ENCODE assay signal across 6 cellular contexts in the genomic region with DNA sequence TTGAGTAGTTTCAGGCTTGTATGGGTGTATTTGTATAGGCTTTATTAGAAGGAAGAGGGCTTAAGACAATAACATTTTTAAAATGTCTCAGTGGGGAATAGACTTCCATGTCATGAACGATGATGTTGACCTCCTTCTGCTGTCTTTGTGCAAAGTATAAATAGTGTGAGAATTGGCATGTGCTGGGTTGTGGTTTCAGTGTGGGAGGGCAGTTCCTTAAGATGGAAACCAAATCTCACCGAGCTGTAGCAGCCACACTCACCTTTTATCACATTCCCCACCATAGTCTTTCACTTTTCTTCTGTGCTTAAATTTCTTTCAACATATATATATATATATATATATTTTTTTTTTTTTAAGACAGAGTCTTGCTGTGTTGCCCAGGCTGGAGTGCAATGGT. TPM values are rescaled to one million over a fixed set of nuclear protein-coding genes. Genes with fewer than 3 reads are reported as not detected.
DNase-seq lines count a peak whose midpoint lies in the region; ATAC-seq and TF ChIP-seq lines count a peak whose summit lies in the region.
"Not testable (repeated sequence)": the region's sequence is repeated elsewhere in the genome, so short reads cannot be mapped to it uniquely, and the experiment has no call there.

No MANE protein-coding gene starts in this region.

- H3K27ac Mint-ChIP-seq in CD8-positive, alpha-beta T cell, result peak overlapping the region; percentile 85
- H3K27ac Mint-ChIP-seq in activated CD4-positive, alpha-beta T cell treated with anti-CD3 and anti-CD28 coated beads for 36 hours; activated naive CD4-positive, alpha-beta T cell treated with anti-CD3 and anti-CD28 coated beads, Interleukin-2, amount 50 U/mL, for 24 hours; natural killer cell treated with Interleukin-12 subunit alpha and Interleukin-12 subunit beta and Interleukin-15 and Interleukin-18, amount 100 ng/mL, for 72 hours: not testable (repeated sequence)
- peak overlapping the region in 1 of 2 donors; percentile 2 for H3K27ac Mint-ChIP-seq in effector memory CD8-positive, alpha-beta T cell

- POLR2A ChIA-PET in CD8-positive, alpha-beta T cell (lab: Charles Lee); activated CD4-positive, alpha-beta T cell treated with anti-CD3 and anti-CD28 coated beads for 36 hours (lab: Charles Lee): not testable (repeated sequence)

- not testable (repeated sequence) for H3K9me3 Mint-ChIP-seq in CD8-positive, alpha-beta T cell; activated CD4-positive, alpha-beta T cell treated with anti-CD3 and anti-CD28 coated beads for 36 hours (ENCODE audit: low read depth); activated naive CD4-positive, alpha-beta T cell treated with anti-CD3 and anti-CD28 coated beads, Interleukin-2, amount 50 U/mL, for 24 hours; effector memory CD8-positive, alpha-beta T cell; natural killer cell treated with Interleukin-12 subunit alpha and Interleukin-12 subunit beta and Interleukin-15 and Interleukin-18, amount 100 ng/mL, for 72 hours

- ATAC-seq in CD8-positive, alpha-beta T cell; activated CD4-positive, alpha-beta T cell treated with anti-CD3 and anti-CD28 coated beads for 36 hours; effector memory CD8-positive, alpha-beta T cell (replicated peaks); natural killer cell treated with Interleukin-12 subunit alpha and Interleukin-12 subunit beta and Interleukin-15 and Interleukin-18, amount 100 ng/mL, for 72 hours: not testable (repeated sequence)

- H3K4me2 ChIP-seq in OCI-LY1 (ENCODE audit: low read length), result not testable (repeated sequence)

- H3K27me3 ChIP-seq in CD8-positive, alpha-beta T cell (ENCODE audit: insufficient read depth, low read length); OCI-LY1 (ENCODE audit: insufficient read depth, low read length): not testable (repeated sequence)

- H3K4me1 Mint-ChIP-seq in CD8-positive, alpha-beta T cell (ENCODE audit: low read depth), result peaks cover 51% of the 10 kb centered on the region
- peaks cover 38% of the 10 kb centered on the region for H3K4me1 Mint-ChIP-seq in activated CD4-positive, alpha-beta T cell treated with anti-CD3 and anti-CD28 coated beads for 36 hours
- peaks cover 42% of the 10 kb centered on the region for H3K4me1 Mint-ChIP-seq in activated naive CD4-positive, alpha-beta T cell treated with anti-CD3 and anti-CD28 coated beads, Interleukin-2, amount 50 U/mL, for 24 hours
- H3K4me1 Mint-ChIP-seq in effector memory CD8-positive, alpha-beta T cell (ENCODE audit: low read depth in 2 of 2), result peaks cover 36% of the 10 kb centered on the region in 2 donors
- H3K4me1 Mint-ChIP-seq in natural killer cell treated with Interleukin-12 subunit alpha and Interleukin-12 subunit beta and Interleukin-15 and Interleukin-18, amount 100 ng/mL, for 72 hours (ENCODE audit: low read depth in 2 of 2), result peaks cover 18 to 25% of the 10 kb centered on the region in 2 donors

- not testable (repeated sequence) for H3K4me3 ChIP-seq in CD8-positive, alpha-beta T cell (ENCODE audit: low read depth, low read length); OCI-LY1 (ENCODE audit: low read depth, low read length, poor library complexity, severe bottlenecking)

- not testable (repeated sequence) for H2AFZ ChIP-seq in OCI-LY1 (ENCODE audit: low read length)

- H3K79me2 ChIP-seq in OCI-LY1 (ENCODE audit: insufficient read depth, low read length), result 0 out of 2 replicates have a peak, but pooled peaks cover 10% of the 10 kb centered on the region

- not testable (repeated sequence) for H3K27ac ChIP-seq in CD8-positive, alpha-beta T cell (ENCODE audit: low read depth, low read length)
- H3K27ac ChIP-seq in OCI-LY1 (ENCODE audit: low read depth, low read length, poor library complexity, severe bottlenecking), result peak overlapping the region; percentile 39

- intact Hi-C loops in CD8-positive, alpha-beta T cell (cut with DNase I, micrococcal nuclease), result loop anchor here (5.0 kb wide), 4 partner anchors 37 to 488 kb away; a partner anchor contains a TSS
- intact Hi-C loops in activated CD4-positive, alpha-beta T cell treated with anti-CD3 and anti-CD28 coated beads for 36 hours (cut with DNase I, micrococcal nuclease), result loop anchor here in 1 of 2 experiments (5.0 kb wide), 1 partner anchor 488 kb away; no protein-coding TSS in a partner anchor

- peaks cover 16% of the 10 kb centered on the region for H3K36me3 Mint-ChIP-seq in CD8-positive, alpha-beta T cell
- peaks cover 16% of the 10 kb centered on the region for H3K36me3 Mint-ChIP-seq in activated CD4-positive, alpha-beta T cell treated with anti-CD3 and anti-CD28 coated beads for 36 hours (ENCODE audit: low read depth)
- not testable (repeated sequence) for H3K36me3 Mint-ChIP-seq in activated naive CD4-positive, alpha-beta T cell treated with anti-CD3 and anti-CD28 coated beads, Interleukin-2, amount 50 U/mL, for 24 hours; natural killer cell treated with Interleukin-12 subunit alpha and Interleukin-12 subunit beta and Interleukin-15 and Interleukin-18, amount 100 ng/mL, for 72 hours
- H3K36me3 Mint-ChIP-seq in effector memory CD8-positive, alpha-beta T cell (ENCODE audit: insufficient read depth), result peaks cover 14% of the 10 kb centered on the region

- CTCF ChIA-PET in CD8-positive, alpha-beta T cell (lab: Charles Lee), result interaction anchor here (1.0 kb wide), 1 partner anchor 41 kb away, joined by 4 read pairs; no protein-coding TSS in a partner anchor
- CTCF ChIA-PET in activated CD4-positive, alpha-beta T cell treated with anti-CD3 and anti-CD28 coated beads for 36 hours (lab: Charles Lee), result interaction anchor here (2.1 kb wide), 1 partner anchor 57 kb away, joined by 8 read pairs; no protein-coding TSS in a partner anchor

- H3K4me1 ChIP-seq in CD8-positive, alpha-beta T cell (ENCODE audit: insufficient read depth, low read length), result peaks cover 29% of the 10 kb centered on the region
- H3K4me1 ChIP-seq in OCI-LY1 (ENCODE audit: insufficient read depth, low read length, severe bottlenecking), result peaks cover 27% of the 10 kb centered on the region

- not testable (repeated sequence) for H3K27me3 Mint-ChIP-seq in CD8-positive, alpha-beta T cell (ENCODE audit: low read depth); activated CD4-positive, alpha-beta T cell treated with anti-CD3 and anti-CD28 coated beads for 36 hours; activated naive CD4-positive, alpha-beta T cell treated with anti-CD3 and anti-CD28 coated beads, Interleukin-2, amount 50 U/mL, for 24 hours; effector memory CD8-positive, alpha-beta T cell; natural killer cell treated with Interleukin-12 subunit alpha and Interleukin-12 subunit beta and Interleukin-15 and Interleukin-18, amount 100 ng/mL, for 72 hours

- not testable (repeated sequence) for H3K9me2 ChIP-seq in OCI-LY1 (ENCODE audit: low read depth, low read length)

- H3K9me3 ChIP-seq in CD8-positive, alpha-beta T cell (ENCODE audit: low read length); OCI-LY1 (ENCODE audit: low read length): not testable (repeated sequence)

- DNase-seq in CD8-positive, alpha-beta T cell; effector memory CD8-positive, alpha-beta T cell; natural killer cell treated with Interleukin-12 subunit alpha and Interleukin-12 subunit beta and Interleukin-15 and Interleukin-18, amount 100 ng/mL, for 72 hours (ENCODE audit: low spot score): not testable (repeated sequence)
- DNase-seq in activated CD4-positive, alpha-beta T cell treated with anti-CD3 and anti-CD28 coated beads for 36 hours, result peak; percentile 34

- H3F3A ChIP-seq in OCI-LY1 (ENCODE audit: insufficient read depth, low read length), result not testable (repeated sequence)

- not testable (repeated sequence) for H4K20me1 ChIP-seq in OCI-LY1 (ENCODE audit: insufficient read depth, low read length)

- not testable (repeated sequence) for TF ChIP-seq CTCF in CD8-positive, alpha-beta T cell (IDR thresholded peaks at IDR 0.05); OCI-LY1 (IDR thresholded peaks at IDR 0.05; ENCODE audit: low read length)

- peak overlapping the region; percentile 19 for H3K4me3 Mint-ChIP-seq in CD8-positive, alpha-beta T cell
- not testable (repeated sequence) for H3K4me3 Mint-ChIP-seq in activated CD4-positive, alpha-beta T cell treated with anti-CD3 and anti-CD28 coated beads for 36 hours
- peak overlapping the region; percentile 30 for H3K4me3 Mint-ChIP-seq in activated naive CD4-positive, alpha-beta T cell treated with anti-CD3 and anti-CD28 coated beads, Interleukin-2, amount 50 U/mL, for 24 hours
- peak overlapping the region; percentile 16 to 96 for H3K4me3 Mint-ChIP-seq in effector memory CD8-positive, alpha-beta T cell
- peak overlapping the region; percentile 25 for H3K4me3 Mint-ChIP-seq in natural killer cell treated with Interleukin-12 subunit alpha and Interleukin-12 subunit beta and Interleukin-15 and Interleukin-18, amount 100 ng/mL, for 72 hours

- H3K9ac ChIP-seq in OCI-LY1 (ENCODE audit: low read length), result not testable (repeated sequence)

- H3K36me3 ChIP-seq in CD8-positive, alpha-beta T cell (ENCODE audit: insufficient read depth, low read length), result not testable (repeated sequence)
- H3K36me3 ChIP-seq in OCI-LY1 (ENCODE audit: insufficient read depth, low read length), result peaks cover 16% of the 10 kb centered on the region

RNA-seq across cellular contexts. Expression of a gene that starts 1.6 kb away (rescaled TPM):
- total RNA-seq in CD8-positive, alpha-beta T cell, result 1 to 10 TPM; 1.7 to 1.8 TPM
- total RNA-seq in activated CD4-positive, alpha-beta T cell treated with anti-CD3 and anti-CD28 coated beads for 36 hours, result 1 to 10 TPM; 5.7 to 9.1 TPM
- 1 to 10 TPM; 2.9 to 3.0 TPM for total RNA-seq in natural killer cell treated with Interleukin-12 subunit alpha and Interleukin-12 subunit beta and Interleukin-15 and Interleukin-18, amount 100 ng/mL, for 72 hours
